7 cellular contexts compared by ENCODE assay signal in genomic region chr19:18520848-18521691, GRCh38. TPM values are rescaled to one million over a fixed set of nuclear protein-coding genes. Genes with fewer than 3 reads are reported as not detected.
A peak's percentile ranks its signal among the peaks of the same experiment; 100 is the strongest.
DNase-seq lines count a peak whose midpoint lies in the region; ATAC-seq, FAIRE-seq and TF ChIP-seq lines count a peak whose summit lies in the region.

No MANE protein-coding gene starts in this region.

- H3K27me3 Mint-ChIP-seq in central memory CD8-positive, alpha-beta T cell, result no peaks in the 10 kb centered on the region

- H3K4me3 Mint-ChIP-seq in central memory CD8-positive, alpha-beta T cell, result peak overlapping the region; percentile 96

- H3K27ac ChIP-seq in lung (ENCODE audit: low read depth in 1 of 2, low read length in 1 of 2) (peak overlapping the region; percentile 97 to 99), thymus (ENCODE audit: low read depth) (peak overlapping the region; percentile 87)

- H3K9me3 ChIP-seq in lung (ENCODE audit: control insufficient read depth in 2 of 2, insufficient read depth in 1 of 2, low read length in 1 of 2) (no peaks in the 10 kb centered on the region), thymus (ENCODE audit: control insufficient read depth) (no peaks in the 10 kb centered on the region)

- H3K36me3 ChIP-seq in lung (ENCODE audit: control insufficient read depth in 2 of 2, insufficient read depth in 2 of 2, low read length in 2 of 2) (no peaks in the 10 kb centered on the region), thymus (ENCODE audit: control insufficient read depth, insufficient read depth) (no peaks in the 10 kb centered on the region)

- H3K4me3 ChIP-seq in lung (peak overlapping the region; percentile 94), thymus (ENCODE audit: low read length) (peak overlapping the region; percentile 74)

- no peak for ATAC-seq in central memory CD8-positive, alpha-beta T cell (replicated peaks; ENCODE audit: extremely low read depth, poor library complexity, severe bottlenecking)
- ATAC-seq in lung (ENCODE audit: insufficient read depth, low FRiP score), result no peak
- no peak for ATAC-seq in GM18858 (IDR thresholded peaks at IDR 0.05; ENCODE audit: unreplicated experiment)

- no peak for TF ChIP-seq CTCF in lung (IDR thresholded peaks at IDR 0.05; ENCODE audit: control extremely low read depth, extremely low read depth)

- H3K27ac Mint-ChIP-seq in central memory CD8-positive, alpha-beta T cell (ENCODE audit: low read depth), result peak overlapping the region; percentile 93

- WGBS in lung, 2 donors, result 0% methylated on average over 36 to 41 of the region's 41 CpGs
- under 1% methylated on average over 41 of the region's 41 CpGs for WGBS in thymus

- H3K27me3 ChIP-seq in lung (ENCODE audit: control insufficient read depth, insufficient read depth), result no peaks in the 10 kb centered on the region
- no peaks in the 10 kb centered on the region for H3K27me3 ChIP-seq in thymus (ENCODE audit: control insufficient read depth, insufficient read depth)

- peaks cover 16% of the 10 kb centered on the region for H3K36me3 Mint-ChIP-seq in central memory CD8-positive, alpha-beta T cell (ENCODE audit: insufficient read depth)

- H3K4me1 Mint-ChIP-seq in central memory CD8-positive, alpha-beta T cell, result peaks cover 45% of the 10 kb centered on the region

- H3K4me1 ChIP-seq in lung (ENCODE audit: control insufficient read depth in 2 of 2, insufficient read depth in 2 of 2, low read length in 2 of 2) (peaks cover 4 to 14% of the 10 kb centered on the region in 2 donors), thymus (ENCODE audit: control insufficient read depth, insufficient read depth, low read length) (peaks cover 3% of the 10 kb centered on the region)

- no peaks in the 10 kb centered on the region for H3K9me3 Mint-ChIP-seq in central memory CD8-positive, alpha-beta T cell

- peak; percentile 94 for FAIRE-seq in GM19239 (lab: Jason Lieb, UNC)

- DNase-seq in GM19239 (ENCODE audit: insufficient read length, low spot score) (no peak), RPMI8226 (peak; percentile 75), lung (ENCODE audit: low spot score) (peak; percentile 53), GM19238 (ENCODE audit: insufficient read length, low spot score) (no peak)
- DNase-seq in central memory CD8-positive, alpha-beta T cell (ENCODE audit: low spot score in 2 of 2), result peak in 1 of 2 donors; percentile 18

RNA-seq across cellular contexts. Expression of gene ELL, which starts 0.8 kb away (rescaled TPM):
- total RNA-seq in lung, result 10 to 100 TPM; 17.5 to 23.8 TPM
- polyA plus RNA-seq in lung (10 to 100 TPM in 1 of 2 donors, 1 to 10 TPM in 1; 9.3 to 26.8 TPM), thymus (14.3 TPM)

RNA-seq across cellular contexts. Expression of gene FKBP8, which starts 22.3 kb away (rescaled TPM):
- 100 to 1,000 TPM; 168 to 225 TPM for total RNA-seq in lung
- polyA plus RNA-seq in lung (100 to 1,000 TPM; 235 to 357 TPM), thymus (232 TPM)

RNA-seq across cellular contexts. Expression of gene KXD1, which starts 36.6 kb away (rescaled TPM):
- total RNA-seq in lung, result 10 to 100 TPM; 51.3 to 85.9 TPM
- polyA plus RNA-seq in lung, result 100 to 1,000 TPM in 1 of 2 donors, 10 to 100 TPM in 1; 63.7 to 117 TPM
- polyA plus RNA-seq in thymus, result 81.9 TPM

RNA-seq across cellular contexts. Expression of gene UBA52, which starts 50.6 kb away (rescaled TPM):
- total RNA-seq in lung, result 100 to 1,000 TPM; 689 to 926 TPM
- polyA plus RNA-seq in lung (1,000 to 10,000 TPM; 1,135 to 1,266 TPM), thymus (1,270 TPM)

Comparison
In these comparisons a context has a peak if more than half of its experiments do, and no peak if none do; other contexts are left out.
1. DNase-seq: peak in RPMI8226 (single experiment) and lung (single experiment); none in GM19239 (single experiment) and GM19238 (single experiment).